Comparison of ENCODE assay signal across 8 cellular contexts in genomic region chr16:21501869-21502667, GRCh38.
DNase-seq lines count a peak whose midpoint lies in the region; ATAC-seq and TF ChIP-seq lines count a peak whose summit lies in the region.

No MANE protein-coding gene starts in this region.

- peak; percentile 72 for ATAC-seq in GM18867 (IDR thresholded peaks at IDR 0.05; ENCODE audit: unreplicated experiment)
- ATAC-seq in HG03095 (IDR thresholded peaks at IDR 0.05; ENCODE audit: unreplicated experiment) = peak; percentile 59

- TF ChIP-seq CTCF in AG04449 (IDR thresholded peaks at IDR 0.05; ENCODE audit: insufficient read depth, low read length, missing control alignments) (no peak), chondrocyte (IDR thresholded peaks at IDR 0.05) (peak; percentile 32), kidney epithelial cell (IDR thresholded peaks at IDR 0.05; ENCODE audit: insufficient read depth, low read length, poor library complexity, severe bottlenecking) (no peak)

- peaks cover 7% of the 10 kb centered on the region for H3K4me1 Mint-ChIP-seq in chondrocyte (ENCODE audit: low read depth)

- CTCF ChIA-PET in AG04449 (lab: Yijun Ruan, JAX) = no interaction called here

- H3K4me3 ChIP-seq in AG04449 (ENCODE audit: low read depth, low read length) (peak overlapping the region; percentile 67), kidney epithelial cell (ENCODE audit: low read depth, low read length) (peak overlapping the region; percentile 92)

- POLR2A ChIA-PET in AG04449 (lab: Yijun Ruan, JAX) = interaction anchor here (0.7 kb wide), 1 partner anchor 23 kb away, joined by 3 read pairs; no protein-coding TSS in a partner anchor

- H3K36me3 ChIP-seq in kidney epithelial cell (ENCODE audit: control insufficient read depth, insufficient read depth, low read length) = no peaks in the 10 kb centered on the region

- peak overlapping the region; percentile 94 for H3K27ac Mint-ChIP-seq in chondrocyte (ENCODE audit: unreplicated experiment)

- no peaks in the 10 kb centered on the region for H3K9me3 Mint-ChIP-seq in chondrocyte (ENCODE audit: low read depth)

- DNase-seq in AG04449 (ENCODE audit: low read depth, low spot score) (peak; percentile 74), NCI-H2196 (lab: John Stamatoyannopoulos, UW; ENCODE audit: unreplicated experiment) (peak; percentile 98), chondrocyte (ENCODE audit: low spot score) (peak; percentile 99), kidney epithelial cell (ENCODE audit: low read depth) (peak; percentile 99)
- peak; percentile 79 to 91 for DNase-seq in activated CD4-positive, alpha-beta T cell treated with anti-CD3 and anti-CD28 coated beads for 24 hours (ENCODE audit: low read depth in 2 of 2)
- peak; percentile 82 to 84 for DNase-seq in stimulated activated CD4-positive, alpha-beta T cell treated with anti-CD3 and anti-CD28 coated beads, Interleukin-15, amount 100 ng/mL, for 1 hour (ENCODE audit: low read depth in 1 of 2, low spot score in 1 of 2)

- H3K4me3 Mint-ChIP-seq in chondrocyte (ENCODE audit: unreplicated experiment) = peak overlapping the region; percentile 88

- no peaks in the 10 kb centered on the region for H3K27me3 Mint-ChIP-seq in chondrocyte (ENCODE audit: low read depth)

- peaks cover 4% of the 10 kb centered on the region for H3K36me3 Mint-ChIP-seq in chondrocyte (ENCODE audit: low read depth)

- H3K27me3 ChIP-seq in kidney epithelial cell (ENCODE audit: control insufficient read depth, insufficient read depth, low read length) = no peaks in the 10 kb centered on the region

Comparison
In these comparisons a context has a peak if more than half of its experiments do, and no peak if none do; other contexts are left out.
1. Peak in every context shown above with its lines: DNase-seq, ATAC-seq and H3K4me3 ChIP-seq.